9 cellular contexts compared by ENCODE assay signal in the genomic region with DNA sequence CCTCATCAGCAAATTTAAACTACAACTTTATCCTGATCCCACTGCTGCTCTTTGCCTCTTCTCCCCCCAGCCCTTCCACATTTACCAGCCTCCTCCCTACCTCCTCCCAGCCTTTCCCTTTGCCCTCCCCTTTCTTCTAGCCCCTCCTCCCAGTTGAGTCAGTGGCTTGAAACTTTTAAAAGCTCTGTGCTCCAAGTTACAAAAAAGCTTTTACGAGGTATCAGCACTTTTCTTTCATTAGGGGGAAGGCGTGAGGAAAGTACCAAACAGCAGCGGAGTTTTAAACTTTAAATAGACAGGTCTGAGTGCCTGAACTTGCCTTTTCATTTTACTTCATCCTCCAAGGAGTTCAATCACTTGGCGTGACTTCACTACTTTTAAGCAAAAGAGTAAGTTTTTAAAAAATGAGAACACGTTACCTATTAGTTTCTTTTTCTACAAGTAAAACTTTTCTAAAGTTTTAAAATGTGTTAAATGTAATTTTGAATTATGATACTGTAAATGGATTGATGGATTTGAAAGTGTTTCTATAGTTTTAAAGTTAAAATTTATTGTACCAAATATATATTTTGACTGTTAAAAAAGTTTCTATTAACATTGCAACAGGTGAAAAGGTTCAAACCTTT. TPM values are rescaled to one million over a fixed set of nuclear protein-coding genes. Genes with fewer than 3 reads are reported as not detected.
DNase-seq lines count a peak whose midpoint lies in the region; ATAC-seq and TF ChIP-seq lines count a peak whose summit lies in the region.
"Had no signal": no experiment of that assay in that cellular context is flagged by ENCODE, and none has a peak within 500 bp of the region (broad histone marks: within the 10 kb centered on the region; RNA-seq: fewer than 3 reads in every experiment).

A gene (plus strand): TSS at position 203 of the 626 bp plus-strand sequence. CDS start 11,202 bp downstream, outside the sequence.

- no peaks in the 10 kb centered on the region for H3K36me3 Mint-ChIP-seq in CD4-positive, alpha-beta memory T cell

- H3K4me1 Mint-ChIP-seq in CD4-positive, alpha-beta memory T cell, result peaks cover 10 to 23% (median 20%) of the 10 kb centered on the region in 4 donors

- peaks cover 23% of the 10 kb centered on the region for H3K4me1 ChIP-seq in CD4-positive, alpha-beta memory T cell (ENCODE audit: insufficient read depth, low read length)
- peaks cover 10% of the 10 kb centered on the region for H3K4me1 ChIP-seq in effector memory CD4-positive, alpha-beta T cell (ENCODE audit: control insufficient read depth, insufficient read depth, low read length, poor library complexity, severe bottlenecking)

- H3K36me3 ChIP-seq in CD4-positive, alpha-beta memory T cell (ENCODE audit: insufficient read depth, low read length), result no peaks in the 10 kb centered on the region
- H3K36me3 ChIP-seq in effector memory CD4-positive, alpha-beta T cell (ENCODE audit: control insufficient read depth, insufficient read depth, low read length), result no peaks in the 10 kb centered on the region

- H3K9me3 Mint-ChIP-seq in CD4-positive, alpha-beta memory T cell, result no peaks in the 10 kb centered on the region

- H3K4me3 ChIP-seq in CD4-positive, alpha-beta memory T cell (ENCODE audit: low read length in 2 of 2), result peak within 1 kb of the TSS in 1 of 2 donors; percentile 5
- H3K4me3 ChIP-seq in effector memory CD4-positive, alpha-beta T cell (ENCODE audit: insufficient read depth, low read depth, low read length, poor library complexity, severe bottlenecking), result peak within 1 kb of the TSS; percentile 33
- H3K4me3 ChIP-seq in lower leg skin (ENCODE audit: low read depth, poor library complexity, severe bottlenecking), result peak within 1 kb of the TSS; percentile 56

- H3K4me3 Mint-ChIP-seq in CD4-positive, alpha-beta memory T cell, result peak within 1 kb of the TSS; percentile 69 to 84 (median 82)

- 9 to 12% methylated on average over 5 of the region's 5 CpGs for WGBS in lower leg skin, 2 donors

- H3K27me3 Mint-ChIP-seq in CD4-positive, alpha-beta memory T cell, result peaks cover 20 to 32% of the 10 kb centered on the region in 2 donors

- ATAC-seq in HG03521 (IDR thresholded peaks at IDR 0.05; ENCODE audit: unreplicated experiment) (no peak), HG03139 (IDR thresholded peaks at IDR 0.05; ENCODE audit: unreplicated experiment) (no peak)

- no peak within 1 kb of the TSS for H3K27ac Mint-ChIP-seq in CD4-positive, alpha-beta memory T cell

- intact Hi-C loops in CD4-positive, alpha-beta memory T cell (cut with micrococcal nuclease), result no loop called here
- intact Hi-C loops in lower leg skin (cut with DNase I; ENCODE audit: low total_unique reads), result loop anchor here (10.0 kb wide), 2 partner anchors 159 to 349 kb away; no protein-coding TSS in a partner anchor

- no peak within 1 kb of the TSS for H3K27ac ChIP-seq in CD4-positive, alpha-beta memory T cell (ENCODE audit: low read depth, low read length)
- H3K27ac ChIP-seq in effector memory CD4-positive, alpha-beta T cell (ENCODE audit: insufficient read depth, low read length, poor library complexity, severe bottlenecking), result no peak within 1 kb of the TSS
- H3K27ac ChIP-seq: HL-60 had no signal

- H3K27me3 ChIP-seq in CD4-positive, alpha-beta memory T cell (ENCODE audit: insufficient read depth, low read length), result peaks cover 26% of the 10 kb centered on the region
- peaks cover 14% of the 10 kb centered on the region for H3K27me3 ChIP-seq in effector memory CD4-positive, alpha-beta T cell (replicated peaks; ENCODE audit: control insufficient read depth, insufficient read depth, low read length, poor library complexity, severe bottlenecking)

- POLR2A ChIA-PET in CD4-positive, alpha-beta memory T cell (lab: Charles Lee; ENCODE audit: partially characterized antibody), result no interaction called here

- no peaks in the 10 kb centered on the region for H3K9me3 ChIP-seq in CD4-positive, alpha-beta memory T cell (ENCODE audit: control insufficient read depth in 1 of 2, low read length in 2 of 2)
- no peaks in the 10 kb centered on the region for H3K9me3 ChIP-seq in effector memory CD4-positive, alpha-beta T cell (ENCODE audit: control insufficient read depth, low read length)

- TF ChIP-seq POLR2A in lower leg skin (IDR thresholded peaks at IDR 0.05), result no peak

- no peak for DNase-seq in CD4-positive, alpha-beta memory T cell
- peak; percentile 72 for DNase-seq in OCI-M1 (lab: John Stamatoyannopoulos, UW)
- no peak for DNase-seq in effector memory CD4-positive, alpha-beta T cell
- DNase-seq in lower leg skin (ENCODE audit: low spot score in 2 of 2), result peak in 1 of 2 donors; percentile 76
- DNase-seq in NCI-H2081 (lab: John Stamatoyannopoulos, UW), result no peak

- TF ChIP-seq CTCF in lower leg skin (IDR thresholded peaks at IDR 0.05), result no peak
- no peak for TF ChIP-seq CTCF in subcutaneous adipose tissue (IDR thresholded peaks at IDR 0.05; ENCODE audit: low read depth)

- CTCF ChIA-PET in CD4-positive, alpha-beta memory T cell (lab: Charles Lee; ENCODE audit: partially characterized antibody), result no interaction called here

RNA-seq across cellular contexts. Expression of the gene that starts here (rescaled TPM):
- total RNA-seq in CD4-positive, alpha-beta memory T cell, result not detected
- not detected for polyA plus RNA-seq in CD4-positive, alpha-beta memory T cell
- total RNA-seq in lower leg skin (100 to 1,000 TPM; 237 to 425 (median 346) TPM), subcutaneous adipose tissue (100 to 1,000 TPM in 1 of 4 donors, 10 to 100 TPM in 3; 39.0 to 173 (median 44.0) TPM)

Comparison
In these comparisons a context has a peak if more than half of its experiments do, and no peak if none do; other contexts are left out.
1. RNA of the gene that starts here (total RNA-seq): 237 to 425 TPM in lower leg skin and 39.0 to 173 TPM in subcutaneous adipose tissue; not detected in CD4-positive, alpha-beta memory T cell; every median in the first group is over 10 times any median in the second.